18 cellular contexts compared by ENCODE assay signal in the genomic region with DNA sequence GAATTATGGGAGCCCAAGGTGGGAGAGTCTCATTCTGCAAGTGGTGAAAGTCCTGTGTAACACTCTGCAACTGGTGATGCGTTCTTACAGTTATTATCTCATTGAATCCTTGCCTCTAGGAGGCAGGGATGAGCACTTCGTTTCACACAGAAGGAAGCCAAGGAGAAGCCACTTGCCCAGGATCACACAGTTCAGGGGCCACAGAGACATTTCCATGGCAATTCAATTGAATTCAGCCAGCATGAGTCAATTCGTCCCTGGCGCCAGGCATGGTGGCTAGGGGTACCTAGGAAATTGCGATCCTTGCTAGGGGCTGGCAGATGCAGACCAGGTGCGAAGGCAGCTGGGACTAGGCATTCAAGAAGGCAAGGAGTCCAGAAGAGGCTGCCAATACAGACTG. TPM values are rescaled to one million over a fixed set of nuclear protein-coding genes. Genes with fewer than 3 reads are reported as not detected.
DNase-seq lines count a peak whose midpoint lies in the region; ATAC-seq and TF ChIP-seq lines count a peak whose summit lies in the region.
"Had no signal": no experiment of that assay in that cellular context is flagged by ENCODE, and none has a peak within 500 bp of the region (broad histone marks: within the 10 kb centered on the region; RNA-seq: fewer than 3 reads in every experiment).

No MANE protein-coding gene starts in this region.

- no peak overlapping the region for H4K5ac ChIP-seq in mesendoderm (ENCODE audit: low read length)

- H3K18ac ChIP-seq in mesendoderm (ENCODE audit: low read length): no peak overlapping the region

- H3K79me2 ChIP-seq in mesendoderm (ENCODE audit: control insufficient read depth, insufficient read depth, low read length): no peaks in the 10 kb centered on the region

- no peak overlapping the region for H2BK5ac ChIP-seq in mesendoderm (ENCODE audit: low read length)

- no peak overlapping the region for H3K4ac ChIP-seq in mesendoderm (ENCODE audit: low read depth, low read length)

- no peak overlapping the region for H3K56ac ChIP-seq in mesendoderm (ENCODE audit: low read length)

- DNase-seq in HFF-Myc (ENCODE audit: extremely low read depth, low read depth): no peak
- no peak for DNase-seq in WERI-Rb-1
- peak; percentile 82 for DNase-seq in mesendoderm
- DNase-seq in retina: no peak
- DNase-seq: anterior cingulate cortex; CD8-positive, alpha-beta T cell; colonic mucosa; hypothalamus; KG1; left ventricle myocardium inferior; NCI-H1694 treated with DMSO at 0.1 percent for 48 hours; NCI-H748 treated with DMSO at 0.1 percent for 48 hours; RPMI8226 had no signal

- H4K20me1 ChIP-seq in BLaER1 treated with 17β-estradiol and CSF1 and Interleukin-3, amounts not matched to agents 10 nM and 100 nM: peaks cover 0 to 19% (median 0%) of the 10 kb centered on the region in 11 experiments; a peak in 3 of 22 replicates

- peaks cover 10 to 59% (median 15%) of the 10 kb centered on the region in 11 experiments for H3K27me3 ChIP-seq in BLaER1 treated with 17β-estradiol and CSF1 and Interleukin-3, amounts not matched to agents 10 nM and 100 nM
- H3K27me3 ChIP-seq in WERI-Rb-1 (ENCODE audit: insufficient read depth, low read depth, severe bottlenecking): no peaks in the 10 kb centered on the region
- no peaks in the 10 kb centered on the region for H3K27me3 ChIP-seq in mesendoderm (ENCODE audit: insufficient read depth, low read length, poor library complexity)

- no peaks in the 10 kb centered on the region for H3K36me3 ChIP-seq in BLaER1 treated with 17β-estradiol and CSF1 and Interleukin-3, amounts not matched to agents 10 nM and 100 nM
- H3K36me3 ChIP-seq in WERI-Rb-1 (no peaks in the 10 kb centered on the region), mesendoderm (ENCODE audit: control insufficient read depth, insufficient read depth, low read length) (no peaks in the 10 kb centered on the region)
- H3K36me3 ChIP-seq: colonic mucosa, left ventricle myocardium inferior, thyroid gland had no signal

- ATAC-seq in HG03196 (IDR thresholded peaks at IDR 0.05; ENCODE audit: unreplicated experiment) (no peak), HG03025 (IDR thresholded peaks at IDR 0.05; ENCODE audit: low FRiP score, unreplicated experiment) (no peak)
- ATAC-seq: CD8-positive, alpha-beta T cell had no signal

- peak; percentile 27 for TF ChIP-seq CTCF in HFF-Myc (IDR thresholded peaks at IDR 0.05; ENCODE audit: low read depth, low read length, missing control alignments)
- peak; percentile 40; the same call in 1 of the 2 replicates for TF ChIP-seq CTCF in WERI-Rb-1 (IDR thresholded peaks at IDR 0.05; ENCODE audit: low read depth, low read length)

- no peaks in the 10 kb centered on the region for H3K9me3 ChIP-seq in BLaER1 treated with 17β-estradiol and CSF1 and Interleukin-3, amounts not matched to agents 10 nM and 100 nM (replicated peaks in 1 of 11)
- H3K9me3 ChIP-seq in WERI-Rb-1 (ENCODE audit: severe bottlenecking): no peaks in the 10 kb centered on the region
- H3K9me3 ChIP-seq: colonic mucosa, left ventricle myocardium inferior, thyroid gland had no signal

- no peak overlapping the region for H2BK15ac ChIP-seq in mesendoderm (replicated peaks; ENCODE audit: low read depth)

- no peak overlapping the region for H2AK5ac ChIP-seq in mesendoderm (ENCODE audit: low read length)

- no peak overlapping the region for H3K23ac ChIP-seq in mesendoderm (ENCODE audit: low read length)

- H3K4me3 ChIP-seq in BLaER1 treated with 17β-estradiol and CSF1 and Interleukin-3, amounts not matched to agents 10 nM and 100 nM: no peak overlapping the region
- no peak overlapping the region for H3K4me3 ChIP-seq in HFF-Myc (replicated peaks; ENCODE audit: low read depth, low read length)
- H3K4me3 ChIP-seq in WERI-Rb-1 (ENCODE audit: low read depth, low read length): no peak overlapping the region
- no peak overlapping the region for H3K4me3 ChIP-seq in mesendoderm (ENCODE audit: low read length)
- H3K4me3 ChIP-seq: colonic mucosa, left ventricle myocardium inferior, thyroid gland had no signal

- H3K9ac ChIP-seq in BLaER1 treated with 17β-estradiol and CSF1 and Interleukin-3, amounts not matched to agents 10 nM and 100 nM: no peak overlapping the region
- no peak overlapping the region for H3K9ac ChIP-seq in mesendoderm (ENCODE audit: low read length)

- H3K4me1 ChIP-seq in BLaER1 treated with 17β-estradiol and CSF1 and Interleukin-3, amounts not matched to agents 10 nM and 100 nM: peaks cover 17 to 46% (median 34%) of the 10 kb centered on the region in 10 experiments
- no peaks in the 10 kb centered on the region for H3K4me1 ChIP-seq in mesendoderm (ENCODE audit: control insufficient read depth, low read depth, low read length)

- H2BK120ac ChIP-seq in mesendoderm (ENCODE audit: low read depth, low read length): no peak overlapping the region

- no peaks in the 10 kb centered on the region for H3K79me1 ChIP-seq in mesendoderm (ENCODE audit: low read length)

- no CpG with 5 or more reads among the region's 6 CpGs for WGBS in mesendoderm (ENCODE audit: extremely low coverage, insufficient coverage, low lambda C conversion rate)

- no peak overlapping the region for H3K27ac ChIP-seq in BLaER1 treated with 17β-estradiol and CSF1 and Interleukin-3, amounts not matched to agents 10 nM and 100 nM
- H3K27ac ChIP-seq in WERI-Rb-1 (no peak overlapping the region), mesendoderm (ENCODE audit: low read depth, low read length) (no peak overlapping the region)
- H3K27ac ChIP-seq: colonic mucosa, left ventricle myocardium inferior, thyroid gland had no signal

- H3K4me2 ChIP-seq in BLaER1 treated with 17β-estradiol and CSF1 and Interleukin-3, amounts not matched to agents 10 nM and 100 nM: peak overlapping the region in 8 of 11 experiments; percentile 2 to 52 (median 22); a peak in 10 of 22 replicates
- no peak overlapping the region for H3K4me2 ChIP-seq in mesendoderm (ENCODE audit: low read length)

- no peak overlapping the region for H4K8ac ChIP-seq in mesendoderm (ENCODE audit: low read depth, low read length)

RNA-seq across cellular contexts. Expression of a gene that starts 26.2 kb away (rescaled TPM):
- 0.52 TPM for polyA plus RNA-seq in mesendoderm (2013, experiment 1 of 2)
- polyA plus RNA-seq in mesendoderm (2013, experiment 2 of 2): 0.49 TPM
- polyA plus RNA-seq: esophagus had no signal
